1 cellular context compared by ENCODE assay signal in genomic region chr2:26765475-26766200, GRCh38.
TF ChIP-seq lines count a peak whose summit lies in the region.

No MANE protein-coding gene starts in this region.

TF ChIP-seq in GM23338, 12 proteins besides CTCF, POLR2A, EP300 and RAD21 (continued from another document):
- TF ChIP-seq, protein P1, sequence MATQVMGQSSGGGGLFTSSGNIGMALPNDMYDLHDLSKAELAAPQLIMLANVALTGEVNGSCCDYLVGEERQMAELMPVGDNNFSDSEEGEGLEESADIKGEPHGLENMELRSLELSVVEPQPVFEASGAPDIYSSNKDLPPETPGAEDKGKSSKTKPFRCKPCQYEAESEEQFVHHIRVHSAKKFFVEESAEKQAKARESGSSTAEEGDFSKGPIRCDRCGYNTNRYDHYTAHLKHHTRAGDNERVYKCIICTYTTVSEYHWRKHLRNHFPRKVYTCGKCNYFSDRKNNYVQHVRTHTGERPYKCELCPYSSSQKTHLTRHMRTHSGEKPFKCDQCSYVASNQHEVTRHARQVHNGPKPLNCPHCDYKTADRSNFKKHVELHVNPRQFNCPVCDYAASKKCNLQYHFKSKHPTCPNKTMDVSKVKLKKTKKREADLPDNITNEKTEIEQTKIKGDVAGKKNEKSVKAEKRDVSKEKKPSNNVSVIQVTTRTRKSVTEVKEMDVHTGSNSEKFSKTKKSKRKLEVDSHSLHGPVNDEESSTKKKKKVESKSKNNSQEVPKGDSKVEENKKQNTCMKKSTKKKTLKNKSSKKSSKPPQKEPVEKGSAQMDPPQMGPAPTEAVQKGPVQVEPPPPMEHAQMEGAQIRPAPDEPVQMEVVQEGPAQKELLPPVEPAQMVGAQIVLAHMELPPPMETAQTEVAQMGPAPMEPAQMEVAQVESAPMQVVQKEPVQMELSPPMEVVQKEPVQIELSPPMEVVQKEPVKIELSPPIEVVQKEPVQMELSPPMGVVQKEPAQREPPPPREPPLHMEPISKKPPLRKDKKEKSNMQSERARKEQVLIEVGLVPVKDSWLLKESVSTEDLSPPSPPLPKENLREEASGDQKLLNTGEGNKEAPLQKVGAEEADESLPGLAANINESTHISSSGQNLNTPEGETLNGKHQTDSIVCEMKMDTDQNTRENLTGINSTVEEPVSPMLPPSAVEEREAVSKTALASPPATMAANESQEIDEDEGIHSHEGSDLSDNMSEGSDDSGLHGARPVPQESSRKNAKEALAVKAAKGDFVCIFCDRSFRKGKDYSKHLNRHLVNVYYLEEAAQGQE (IDR thresholded peaks at IDR 0.05; ENCODE audit: unreplicated experiment), result no peak
- TF ChIP-seq EZH2phosphoT487 (IDR thresholded peaks at IDR 0.05; ENCODE audit: unreplicated experiment), result no peak
- TF ChIP-seq ETS1 (IDR thresholded peaks at IDR 0.05), result no peak
